Comparison of ENCODE assay signal across 8 cellular contexts in the genomic region with DNA sequence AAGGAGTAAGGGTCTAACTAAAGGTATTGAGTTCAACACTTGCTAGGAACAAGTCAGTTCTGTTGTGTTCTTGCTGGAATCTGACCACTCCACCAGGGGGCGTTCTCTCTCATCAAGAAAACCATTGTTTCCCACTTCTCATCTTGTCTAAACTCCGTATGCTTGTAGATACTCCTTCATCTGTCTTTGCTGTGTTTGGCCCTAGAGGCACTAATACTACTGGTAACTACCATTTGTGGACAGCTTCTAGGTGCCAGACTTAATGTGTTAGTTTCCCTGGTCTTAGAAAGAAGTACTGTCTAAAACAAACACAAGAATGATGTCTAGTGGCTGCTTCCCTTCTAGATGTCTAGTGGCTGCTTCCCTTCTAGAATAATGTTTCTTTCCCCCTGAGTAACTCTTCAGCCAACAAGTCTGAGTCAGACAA. TPM values are rescaled to one million over a fixed set of nuclear protein-coding genes. Genes with fewer than 3 reads are reported as not detected.
A peak's percentile ranks its signal among the peaks of the same experiment; 100 is the strongest.
DNase-seq lines count a peak whose midpoint lies in the region; ATAC-seq and TF ChIP-seq lines count a peak whose summit lies in the region.

No MANE protein-coding gene starts in this region.

- TF ChIP-seq CTCF in foreskin keratinocyte (conservative IDR thresholded peaks at IDR 0.05) (peak; percentile 83), omental fat pad (IDR thresholded peaks at IDR 0.05) (peak in 1 of 3 donors; percentile 71), testis (IDR thresholded peaks at IDR 0.05) (peak; percentile 73 to 82 (median 73))

- TF ChIP-seq POLR2A in testis (IDR thresholded peaks at IDR 0.05): no peak

- H3K36me3 ChIP-seq in MG63 (no peaks in the 10 kb centered on the region), testis (ENCODE audit: low read depth, missing control alignments) (no peaks in the 10 kb centered on the region)

- peak; percentile 59 for ATAC-seq in foreskin keratinocyte
- ATAC-seq in omental fat pad (ENCODE audit: low FRiP score): peak; percentile 69
- ATAC-seq in HG02588 (IDR thresholded peaks at IDR 0.05; ENCODE audit: unreplicated experiment): no peak

- 27 to 29% methylated on average over 2 of the region's 2 CpGs for WGBS in testis, 2 donors

- H3K4me3 ChIP-seq in MG63 (no peak overlapping the region), testis (no peak overlapping the region)

- no peaks in the 10 kb centered on the region for H3K4me1 ChIP-seq in foreskin keratinocyte
- no peaks in the 10 kb centered on the region for H3K4me1 ChIP-seq in testis

- DNase-seq in GF-D8 (lab: John Stamatoyannopoulos, UW) (peak; percentile 34), MG63 (peak; percentile 40), SHP77 (lab: John Stamatoyannopoulos, UW) (peak; percentile 30 to 76), foreskin keratinocyte (peak; percentile 36 to 67), omental fat pad (ENCODE audit: low spot score) (peak; percentile 73), testis (peak; percentile 90)
- DNase-seq in activated effector memory CD4-positive, alpha-beta T cell treated with Interleukin-2 at 50 U/mL for 16 hours: peak; percentile 41

- intact Hi-C loops in testis (cut with DNase I; ENCODE audit: low total_unique reads): loop anchor here (10.0 kb wide), 1 partner anchor 149 kb away; no protein-coding TSS in a partner anchor

- H3K9me3 ChIP-seq in MG63 (no peaks in the 10 kb centered on the region), testis (no peaks in the 10 kb centered on the region)

- H3K27me3 ChIP-seq in MG63 (no peaks in the 10 kb centered on the region), foreskin keratinocyte (no peaks in the 10 kb centered on the region), testis (no peaks in the 10 kb centered on the region)

- H3K27ac ChIP-seq in foreskin keratinocyte (no peak overlapping the region), testis (no peak overlapping the region)

RNA-seq across cellular contexts. Expression of gene PTPDC1, which starts 18.7 kb away (rescaled TPM):
- total RNA-seq in MG63 (2014; rRNA removed; shearing (Covaris generic); ENCODE audit: low replicate concordance): 2.4 and 3.6 TPM in 2 replicates
- total RNA-seq in foreskin keratinocyte (5.8 and 6.0 TPM in 2 replicates), omental fat pad (10 to 100 TPM in 2 of 4 donors, 1 to 10 TPM in 2; 7.6 to 19.9 (median 12.0) TPM), testis (10 to 100 TPM; 32.3 to 35.0 TPM)
- polyA plus RNA-seq in foreskin keratinocyte (1.4 and 1.9 TPM in 2 replicates), testis (ENCODE audit: insufficient read depth, low read depth, low replicate concordance) (18.3 TPM)

Comparison
In these comparisons a context has a peak if more than half of its experiments do, and no peak if none do; other contexts are left out.
1. DNase-seq: peak in every context shown above with its lines; median percentile 90 in testis; 73 in omental fat pad; 53 in SHP77; 52 in foreskin keratinocyte; 41 in activated effector memory CD4-positive, alpha-beta T cell treated with Interleukin-2 at 50 U/mL for 16 hours; 40 in MG63; 34 in GF-D8.